Comparison of ENCODE assay signal across 8 cellular contexts in the genomic region with DNA sequence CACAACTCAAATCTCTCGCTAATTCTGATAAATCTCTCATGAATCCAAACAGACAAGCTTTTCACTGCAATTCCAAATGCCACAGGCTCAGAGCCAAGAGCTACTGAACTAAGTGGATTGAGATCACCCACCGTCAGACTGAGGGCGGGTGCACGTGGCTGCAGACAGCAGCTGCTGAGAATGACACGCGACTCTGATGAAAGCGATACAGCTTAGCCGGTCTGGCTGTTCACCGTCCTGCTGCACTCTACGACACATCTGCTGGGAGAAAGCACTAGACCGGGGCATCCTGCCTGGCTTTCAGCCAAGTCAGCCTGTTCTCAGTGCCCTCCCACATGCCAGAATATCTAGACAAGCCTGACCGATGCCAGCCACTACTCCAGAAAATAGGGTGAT. TPM values are rescaled to one million over a fixed set of nuclear protein-coding genes. Genes with fewer than 3 reads are reported as not detected.
DNase-seq lines count a peak whose midpoint lies in the region; TF ChIP-seq lines count a peak whose summit lies in the region.

No MANE protein-coding gene starts in this region.

- H3K4me3 ChIP-seq in GM06990 (replicated peaks; ENCODE audit: low read depth, low read length): no peak overlapping the region
- no peak overlapping the region for H3K4me3 ChIP-seq in foreskin fibroblast (ENCODE audit: low read depth in 1 of 2, low read length in 2 of 2)
- no peak overlapping the region for H3K4me3 ChIP-seq in HAP-1

- no peaks in the 10 kb centered on the region for H3K27me3 ChIP-seq in GM06990 (replicated peaks; ENCODE audit: control insufficient read depth, insufficient read depth, low read length)
- H3K27me3 ChIP-seq in HAP-1 (ENCODE audit: low read depth): no peaks in the 10 kb centered on the region

- in situ Hi-C loops in SK-MEL-5 (cut with HindIII; ENCODE audit: low pct_unique_long_range_greater_than_20kb, low sequenced_read_pairs): no loop called here
- in situ Hi-C loops in HAP-1 (cut with MboI; ENCODE audit: low sequenced_read_pairs): no loop called here

- H3K36me3 ChIP-seq in GM06990 (ENCODE audit: control insufficient read depth, insufficient read depth, low read length) (peaks cover 17% of the 10 kb centered on the region), HAP-1 (replicated peaks) (peaks cover 30% of the 10 kb centered on the region)

- TF ChIP-seq CTCF in GM06990 (IDR thresholded peaks at IDR 0.05; ENCODE audit: insufficient read depth, low read length, poor library complexity, severe bottlenecking) (no peak), foreskin fibroblast (IDR thresholded peaks at IDR 0.05; ENCODE audit: low read depth, low read length) (no peak)

- no peaks in the 10 kb centered on the region for H3K9me3 ChIP-seq in HAP-1

- H3K4me1 ChIP-seq in HAP-1: no peaks in the 10 kb centered on the region

- DNase-seq in GM06990 (ENCODE audit: extremely low read depth, insufficient read length) (peak; percentile 66), HT-29 (ENCODE audit: low spot score) (peak; percentile 16), SK-MEL-5 (ENCODE audit: low read depth, low spot score) (peak; percentile 94), foreskin fibroblast (peak; percentile 71 to 78), retina (peak; percentile 75), HAP-1 (ENCODE audit: low spot score in 2 of 2) (no peak)
- no peak for DNase-seq in activated naive CD4-positive, alpha-beta T cell treated with Interleukin-2 at 50 U/mL for 16 hours
- DNase-seq in activated CD4-positive, alpha-beta T cell treated with anti-CD3 and anti-CD28 coated beads for 1 hour: no peak

RNA-seq across cellular contexts. Expression of a gene that starts 42.6 kb away (rescaled TPM):
- total RNA-seq in HT-29 (2014; rRNA removed; shearing (Covaris generic)): 64.8 and 73.6 TPM in 2 replicates
- total RNA-seq in SK-MEL-5 (2014; rRNA removed; shearing (Covaris generic)): 25.3 and 26.4 TPM in 2 replicates
- 17.7 and 18.3 TPM in 2 replicates for polyA plus RNA-seq in SK-MEL-5 (2015; cell fraction: cytosol; rRNA removed)
- polyA plus RNA-seq in SK-MEL-5 (2015; cell fraction: nucleus; rRNA removed): 76.6 and 131 TPM in 2 replicates

Comparison
In these comparisons a context has a peak if more than half of its experiments do, and no peak if none do; other contexts are left out.
1. DNase-seq: peak in GM06990 (single experiment), HT-29 (single experiment), SK-MEL-5 (single experiment), foreskin fibroblast (2 of 2) and retina (single experiment); none in activated naive CD4-positive, alpha-beta T cell treated with Interleukin-2 at 50 U/mL for 16 hours (single experiment), HAP-1 (0 of 2) and activated CD4-positive, alpha-beta T cell treated with anti-CD3 and anti-CD28 coated beads for 1 hour (single experiment).